ENCODE assay signal across 19 cellular contexts in genomic region chr11:77322506-77322905, GRCh38. TPM values are rescaled to one million over a fixed set of nuclear protein-coding genes. Genes with fewer than 3 reads are reported as not detected.
DNase-seq lines count a peak whose midpoint lies in the region; ATAC-seq, FAIRE-seq and TF ChIP-seq lines count a peak whose summit lies in the region.
"Had no signal": no experiment of that assay in that cellular context is flagged by ENCODE, and none has a peak within 500 bp of the region (broad histone marks: within the 10 kb centered on the region; RNA-seq: fewer than 3 reads in every experiment).

No MANE protein-coding gene starts in this region.

- ATAC-seq in heart left ventricle (peak in 3 of 4 donors; percentile 32 to 66 (median 41)), mucosa of descending colon (peak; percentile 40), HG02763 (IDR thresholded peaks at IDR 0.05; ENCODE audit: unreplicated experiment) (no peak)
- ATAC-seq: activated naive CD4-positive, alpha-beta T cell treated with anti-CD3 and anti-CD28 coated beads, Interleukin-2, amount 50 U/mL, for 72 hours; HCT116 had no signal

- H3K4me1 ChIP-seq in heart left ventricle (peaks cover 0 to 4% (median 0%) of the 10 kb centered on the region in 12 donors), right atrium auricular region (no peaks in the 10 kb centered on the region), mucosa of descending colon (ENCODE audit: low read depth) (no peaks in the 10 kb centered on the region)
- H3K4me1 ChIP-seq: sigmoid colon, suprapubic skin had no signal

- H3K36me3 ChIP-seq in heart left ventricle = peaks cover 0 to 30% (median 0%) of the 10 kb centered on the region in 9 donors
- no peaks in the 10 kb centered on the region for H3K36me3 ChIP-seq in right atrium auricular region
- no peaks in the 10 kb centered on the region for H3K36me3 ChIP-seq in mucosa of descending colon (ENCODE audit: low read depth)
- H3K36me3 ChIP-seq in H7 (replicated peaks; ENCODE audit: control insufficient read depth, insufficient read depth, low read length) = peaks cover 10% of the 10 kb centered on the region

- intact Hi-C loops in heart left ventricle (cut with DNase I) (no loop called here), mucosa of descending colon (cut with DNase I, micrococcal nuclease) (no loop called here)

- H3K4me3 ChIP-seq in heart left ventricle = no peak overlapping the region
- H3K4me3 ChIP-seq in right atrium auricular region = no peak overlapping the region
- H3K4me3 ChIP-seq in mucosa of descending colon = no peak overlapping the region
- no peak overlapping the region for H3K4me3 ChIP-seq in H7 (ENCODE audit: insufficient read depth, low read depth, low read length)
- H3K4me3 ChIP-seq: sigmoid colon, suprapubic skin had no signal

- H3K27me3 ChIP-seq in heart left ventricle (no peaks in the 10 kb centered on the region), right atrium auricular region (no peaks in the 10 kb centered on the region), H7 (ENCODE audit: control insufficient read depth, insufficient read depth, low read length) (no peaks in the 10 kb centered on the region)
- H3K27me3 ChIP-seq: sigmoid colon, suprapubic skin had no signal

- no peaks in the 10 kb centered on the region for H3K9me3 ChIP-seq in heart left ventricle
- H3K9me3 ChIP-seq in right atrium auricular region = no peaks in the 10 kb centered on the region
- H3K9me3 ChIP-seq in mucosa of descending colon = no peaks in the 10 kb centered on the region
- H3K9me3 ChIP-seq: sigmoid colon, suprapubic skin had no signal

- H3K27ac ChIP-seq in heart left ventricle (no peak overlapping the region), right atrium auricular region (no peak overlapping the region)
- H3K27ac ChIP-seq: sigmoid colon, suprapubic skin had no signal

- 59 to 82% (median 70%) methylated on average over 2 of the region's 2 CpGs for WGBS in heart left ventricle, 4 donors

- TF ChIP-seq POLR2A in heart left ventricle (IDR thresholded peaks at IDR 0.05) = no peak

- FAIRE-seq in D721Med (lab: Jason Lieb, UNC) = no peak
- FAIRE-seq: TTC549 had no signal

- no peak for TF ChIP-seq CTCF in heart left ventricle (IDR thresholded peaks at IDR 0.05)
- no peak for TF ChIP-seq CTCF in right atrium auricular region (IDR thresholded peaks at IDR 0.05)
- TF ChIP-seq CTCF in mucosa of descending colon (IDR thresholded peaks at IDR 0.05) = no peak
- no peak for TF ChIP-seq CTCF in D721Med (IDR thresholded peaks at IDR 0.05; ENCODE audit: insufficient read depth, missing control alignments)

- DNase-seq in heart left ventricle (no peak), right atrium auricular region (ENCODE audit: low spot score) (no peak), fibroblast of gingiva (ENCODE audit: low read depth) (peak; percentile 90), mucosa of descending colon (no peak), D721Med (ENCODE audit: insufficient read length, low spot score) (no peak), NCI-H187 (lab: John Stamatoyannopoulos, UW) (no peak), H7 (no peak)
- DNase-seq: DMS53; effector CD8-positive, alpha-beta T cell; NCI-H1436 treated with DMSO at 0.1 percent for 48 hours; NCI-H774; SHP77 treated with DMSO at 0.1 percent for 48 hours; sigmoid colon had no signal

RNA-seq across cellular contexts. Expression of gene GDPD4, which starts 21.0 kb away (rescaled TPM):
- not detected for total RNA-seq in heart left ventricle
- polyA plus RNA-seq in heart left ventricle = under 1 TPM in 1 of 2 donors, not detected in 1; 0.19 TPM
- total RNA-seq in right atrium auricular region = not detected
- total RNA-seq in mucosa of descending colon = under 1 TPM in 1 of 3 donors, not detected in 2; 0.43 TPM
- not detected in 2 replicates for total RNA-seq in H7 (2014; rRNA removed; shearing (Covaris generic))
- total RNA-seq: A172; activated naive CD4-positive, alpha-beta T cell treated with anti-CD3 and anti-CD28 coated beads, Interleukin-2, amount 50 U/mL, for 72 hours; sigmoid colon; suprapubic skin had no signal
- polyA plus RNA-seq: sigmoid colon had no signal
